In the genomic region with DNA sequence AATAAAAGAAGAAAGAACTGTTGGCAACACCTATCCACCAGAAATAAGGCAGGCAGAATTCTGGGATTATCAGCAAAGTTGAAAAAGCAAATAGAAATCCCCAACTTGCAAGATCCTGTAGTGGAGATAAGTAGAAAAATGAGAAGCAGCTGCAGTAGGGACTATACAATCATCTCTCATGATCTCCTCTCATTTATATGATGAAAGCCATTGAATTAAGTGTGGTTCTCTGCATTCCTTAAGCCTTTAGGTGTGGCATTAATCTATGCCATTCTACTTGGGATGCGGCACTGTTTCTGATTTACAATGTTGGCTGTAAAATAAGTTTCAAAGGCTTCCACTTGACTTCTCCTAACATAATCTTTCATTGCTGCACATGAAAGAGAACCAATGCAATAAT, we compare ENCODE assay signal across 19 cellular contexts.
DNase-seq lines count a peak whose midpoint lies in the region; ATAC-seq and TF ChIP-seq lines count a peak whose summit lies in the region.
"Had no signal": no experiment of that assay in that cellular context is flagged by ENCODE, and none has a peak within 500 bp of the region (broad histone marks: within the 10 kb centered on the region; RNA-seq: fewer than 3 reads in every experiment).

No MANE protein-coding gene starts in this region.

- no peak for TF ChIP-seq RAD21 in SK-N-SH (IDR thresholded peaks at IDR 0.05; ENCODE audit: low read length)

- no peak for DNase-seq in SK-N-SH
- DNase-seq in AG08395 (ENCODE audit: low spot score) = peak; percentile 1
- peak; percentile 17 to 65 for DNase-seq in HAP-1 (ENCODE audit: low spot score in 2 of 2)
- peak; percentile 31 for DNase-seq in cerebellar cortex (ENCODE audit: low spot score)
- no peak for DNase-seq in esophagus muscularis mucosa (ENCODE audit: extremely low spot score)
- no peak for DNase-seq in activated CD4-positive, alpha-beta T cell treated with anti-CD3 and anti-CD28 coated beads for 1 hour
- DNase-seq: 8988T; ACHN; AML-193; Caco-2; Calu3; CD4-positive, alpha-beta T cell; CD8-positive, alpha-beta T cell; DMS79 treated with DMSO at 0.1 percent for 48 hours; GF-D8 had no signal

- no peaks in the 10 kb centered on the region for H3K9me2 ChIP-seq in SK-N-SH

- H3K4me3 ChIP-seq in SK-N-SH (ENCODE audit: low read depth in 2 of 2, low read length in 1 of 2) (no peak overlapping the region), HAP-1 (no peak overlapping the region), esophagus muscularis mucosa (no peak overlapping the region)
- H3K4me3 ChIP-seq: BLaER1 treated with 17β-estradiol and CSF1 and Interleukin-3, amounts not matched to agents 10 nM and 100 nM had no signal

- no peak overlapping the region for H3K9ac ChIP-seq in SK-N-SH
- H3K9ac ChIP-seq: BLaER1 treated with 17β-estradiol and CSF1 and Interleukin-3, amounts not matched to agents 10 nM and 100 nM had no signal

- in situ Hi-C loops in HAP-1 (cut with MboI; ENCODE audit: low sequenced_read_pairs) = no loop called here

- CTCF ChIA-PET in SK-N-SH (lab: Yijun Ruan, JAX) = no interaction called here

- TF ChIP-seq EP300 in SK-N-SH (IDR thresholded peaks at IDR 0.05; ENCODE audit: borderline replicate concordance in 1 of 2, low read depth in 1 of 2, low read length in 1 of 2) = no peak
- TF ChIP-seq EP300 in esophagus muscularis mucosa (IDR thresholded peaks at IDR 0.05) = no peak

- TF ChIP-seq POLR2A in esophagus muscularis mucosa (IDR thresholded peaks at IDR 0.05; ENCODE audit: low read depth) = no peak

- intact Hi-C loops in esophagus muscularis mucosa (cut with DNase I) = no loop called here

- no peak overlapping the region for H3K4me2 ChIP-seq in SK-N-SH
- H3K4me2 ChIP-seq: BLaER1 treated with 17β-estradiol and CSF1 and Interleukin-3, amounts not matched to agents 10 nM and 100 nM had no signal

- no peaks in the 10 kb centered on the region for H3K27me3 ChIP-seq in SK-N-SH (ENCODE audit: insufficient read depth)
- no peaks in the 10 kb centered on the region for H3K27me3 ChIP-seq in HAP-1 (ENCODE audit: low read depth)
- no peaks in the 10 kb centered on the region for H3K27me3 ChIP-seq in esophagus muscularis mucosa
- H3K27me3 ChIP-seq: BLaER1 treated with 17β-estradiol and CSF1 and Interleukin-3, amounts not matched to agents 10 nM and 100 nM had no signal

- TF ChIP-seq CTCF in SK-N-SH (IDR thresholded peaks at IDR 0.05) (no peak), esophagus muscularis mucosa (IDR thresholded peaks at IDR 0.05) (no peak)

- H2AFZ ChIP-seq in SK-N-SH (ENCODE audit: low read depth) = no peak overlapping the region

- H4K20me1 ChIP-seq in SK-N-SH (ENCODE audit: insufficient read depth) = no peaks in the 10 kb centered on the region
- H4K20me1 ChIP-seq: BLaER1 treated with 17β-estradiol and CSF1 and Interleukin-3, amounts not matched to agents 10 nM and 100 nM had no signal

- H3K79me2 ChIP-seq in SK-N-SH (ENCODE audit: insufficient read depth) = no peaks in the 10 kb centered on the region

- peaks cover 4% of the 10 kb centered on the region for H3F3A ChIP-seq in SK-N-SH (replicated peaks; ENCODE audit: insufficient read depth)

- H3K36me3 ChIP-seq in SK-N-SH (replicated peaks in 1 of 2; ENCODE audit: control insufficient read depth in 1 of 2, insufficient read depth in 2 of 2, low read length in 1 of 2) (no peaks in the 10 kb centered on the region), HAP-1 (replicated peaks) (no peaks in the 10 kb centered on the region), esophagus muscularis mucosa (no peaks in the 10 kb centered on the region)
- H3K36me3 ChIP-seq: BLaER1 treated with 17β-estradiol and CSF1 and Interleukin-3, amounts not matched to agents 10 nM and 100 nM had no signal

- no peak overlapping the region for H3K27ac ChIP-seq in SK-N-SH (ENCODE audit: low read depth in 2 of 2, low read length in 1 of 2)
- no peak overlapping the region for H3K27ac ChIP-seq in esophagus muscularis mucosa (replicated peaks in 1 of 4)
- H3K27ac ChIP-seq: BLaER1 treated with 17β-estradiol and CSF1 and Interleukin-3, amounts not matched to agents 10 nM and 100 nM; C4-2B had no signal

- POLR2A ChIA-PET in SK-N-SH (lab: Yijun Ruan, JAX) = no interaction called here

- ATAC-seq in SK-N-SH treated with all-trans-retinoic acid at 6 μM for 48 hours (peak; percentile 78), HG03175 (IDR thresholded peaks at IDR 0.05; ENCODE audit: unreplicated experiment) (no peak)
- ATAC-seq: CD8-positive, alpha-beta T cell had no signal

- H3K9me3 ChIP-seq in SK-N-SH (no peaks in the 10 kb centered on the region), HAP-1 (no peaks in the 10 kb centered on the region), esophagus muscularis mucosa (no peaks in the 10 kb centered on the region)
- H3K9me3 ChIP-seq: BLaER1 treated with 17β-estradiol and CSF1 and Interleukin-3, amounts not matched to agents 10 nM and 100 nM; Caco-2 had no signal

- 73% methylated on average over 1 of the region's 1 CpG for WGBS in SK-N-SH (ENCODE audit: low lambda C conversion rate)
- 88% methylated on average over 1 of the region's 1 CpG for WGBS in esophagus muscularis mucosa

- H3K4me1 ChIP-seq in SK-N-SH (ENCODE audit: control insufficient read depth in 1 of 2, insufficient read depth in 2 of 2, low read depth in 1 of 2, low read length in 1 of 2) = no peaks in the 10 kb centered on the region; a peak in 1 of 4 replicates
- H3K4me1 ChIP-seq in HAP-1 = peaks cover 14% of the 10 kb centered on the region
- H3K4me1 ChIP-seq in esophagus muscularis mucosa = no peaks in the 10 kb centered on the region
- H3K4me1 ChIP-seq: BLaER1 treated with 17β-estradiol and CSF1 and Interleukin-3, amounts not matched to agents 10 nM and 100 nM; Caco-2 had no signal

TF ChIP-seq in SK-N-SH treated with all-trans-retinoic acid at 6 μM for 48 hours, 23 proteins besides CTCF, POLR2A, EP300 and RAD21:
- TF ChIP-seq OSR1 (CRISPR knock-in tag; IDR thresholded peaks at IDR 0.05) = no peak
- 0 out of 2 replicates have a peak, but pooled peaks have one; percentile 16 for TF ChIP-seq TOX (CRISPR knock-in tag; IDR thresholded peaks at IDR 0.05; ENCODE audit: borderline replicate concordance)

TF ChIP-seq in SK-N-SH, 30 proteins besides CTCF, POLR2A, EP300 and RAD21:
- TF ChIP-seq CHD2 (IDR thresholded peaks at IDR 0.05; ENCODE audit: low read length, partially characterized antibody) = no peak
- no peak for TF ChIP-seq JUND (IDR thresholded peaks at IDR 0.05)
- no peak for TF ChIP-seq EZH2phosphoT487 (IDR thresholded peaks at IDR 0.05; ENCODE audit: borderline replicate concordance, low read depth)
- no peak for TF ChIP-seq TAF1 (IDR thresholded peaks at IDR 0.05; ENCODE audit: borderline replicate concordance, low read depth, low read length)
- no peak for TF ChIP-seq TEAD4 (IDR thresholded peaks at IDR 0.05; ENCODE audit: borderline replicate concordance, insufficient read depth)
- TF ChIP-seq TCF12 (IDR thresholded peaks at IDR 0.05) = no peak
- TF ChIP-seq RFX5 (IDR thresholded peaks at IDR 0.05; ENCODE audit: low read length) = no peak
- TF ChIP-seq POLR2AphosphoS5 (IDR thresholded peaks at IDR 0.05; ENCODE audit: low read depth, low read length) = no peak
- TF ChIP-seq RCOR1 (IDR thresholded peaks at IDR 0.05; ENCODE audit: low read length) = no peak
- no peak for TF ChIP-seq NRF1 (IDR thresholded peaks at IDR 0.05; ENCODE audit: low read depth, low read length)
- no peak for TF ChIP-seq MEF2A (IDR thresholded peaks at IDR 0.05; ENCODE audit: borderline replicate concordance, low read depth)
- TF ChIP-seq FOXJ3 (CRISPR knock-in tag; IDR thresholded peaks at IDR 0.05) = no peak
- no peak for TF ChIP-seq GATA2 (CRISPR knock-in tag; IDR thresholded peaks at IDR 0.05)
- TF ChIP-seq PBX3 (IDR thresholded peaks at IDR 0.05) = no peak
- no peak for TF ChIP-seq USF2 (IDR thresholded peaks at IDR 0.05; ENCODE audit: borderline replicate concordance, low read depth, low read length)
- no peak for TF ChIP-seq GABPA (IDR thresholded peaks at IDR 0.05; ENCODE audit: low read depth)
- TF ChIP-seq FOXM1 (IDR thresholded peaks at IDR 0.05; ENCODE audit: low read depth) = no peak
- no peak for TF ChIP-seq IRF3 (IDR thresholded peaks at IDR 0.05; ENCODE audit: low read depth, low read length)
- TF ChIP-seq ELF1 (IDR thresholded peaks at IDR 0.05) = no peak
- no peak for TF ChIP-seq USF1 (IDR thresholded peaks at IDR 0.05; ENCODE audit: borderline replicate concordance, low read depth)

Comparison
In these comparisons a context has a peak if more than half of its experiments do, and no peak if none do; other contexts are left out.
1. DNase-seq: peak in AG08395 (single experiment), HAP-1 (2 of 2) and cerebellar cortex (single experiment); none in SK-N-SH (single experiment), esophagus muscularis mucosa (single experiment) and activated CD4-positive, alpha-beta T cell treated with anti-CD3 and anti-CD28 coated beads for 1 hour (single experiment).